Comparison of ENCODE assay signal across 19 cellular contexts in the genomic region with DNA sequence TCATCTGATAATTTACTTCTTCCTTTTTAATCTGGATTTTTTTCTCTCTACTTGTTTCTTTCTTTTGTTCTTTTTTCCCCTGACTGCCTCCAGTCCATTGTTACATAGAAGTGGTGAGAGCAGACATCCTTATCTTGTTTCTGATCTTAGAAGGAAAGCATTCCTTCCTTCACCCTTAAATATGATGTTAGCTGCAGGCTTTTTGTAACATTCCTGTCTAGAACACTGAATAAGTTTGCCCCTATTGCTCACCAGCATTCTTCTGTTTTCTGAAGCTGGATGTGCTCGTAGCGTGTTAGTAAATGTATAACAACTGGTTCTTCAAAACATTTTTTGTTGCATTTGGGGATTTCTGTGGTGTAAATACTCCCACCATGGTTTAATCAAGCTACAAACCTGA.
DNase-seq lines count a peak whose midpoint lies in the region; TF ChIP-seq lines count a peak whose summit lies in the region.
"Had no signal": no experiment of that assay in that cellular context is flagged by ENCODE, and none has a peak within 500 bp of the region (broad histone marks: within the 10 kb centered on the region; RNA-seq: fewer than 3 reads in every experiment).

No MANE protein-coding gene starts in this region.

- H3K4me3 Mint-ChIP-seq in type B pancreatic cell = no peak overlapping the region
- H3K4me3 Mint-ChIP-seq: activated naive CD8-positive, alpha-beta T cell; brain; endodermal cell; naive thymus-derived CD8-positive, alpha-beta T cell had no signal

- H3K4me1 ChIP-seq in osteoblast (ENCODE audit: insufficient read depth, low read length) = peaks cover 5% of the 10 kb centered on the region
- H3K4me1 ChIP-seq: colonic mucosa had no signal

- no peaks in the 10 kb centered on the region for H3K36me3 Mint-ChIP-seq in type B pancreatic cell
- H3K36me3 Mint-ChIP-seq: activated naive CD8-positive, alpha-beta T cell; brain; naive thymus-derived CD8-positive, alpha-beta T cell had no signal

- H3K27ac Mint-ChIP-seq in type B pancreatic cell = no peak overlapping the region
- H3K27ac Mint-ChIP-seq: activated naive CD8-positive, alpha-beta T cell; brain; endodermal cell; naive thymus-derived CD8-positive, alpha-beta T cell had no signal

- peak; percentile 64 for DNase-seq in EL
- DNase-seq in amniotic epithelial cell (ENCODE audit: low read depth) = peak; percentile 81
- peak; percentile 3 for DNase-seq in fibroblast of the conjunctiva (ENCODE audit: low read depth)
- no peak for DNase-seq in osteoblast (ENCODE audit: insufficient read length, low spot score, missing footprints)
- no peak for DNase-seq in type B pancreatic cell (ENCODE audit: extremely low spot score, unreplicated experiment)
- no peak for DNase-seq in glomerular visceral epithelial cell (ENCODE audit: extremely low spot score)
- DNase-seq in hippocampal formation (lab: John Stamatoyannopoulos, UW) = no peak
- DNase-seq in HPDE6-E6E7 (ENCODE audit: extremely low spot score) = no peak
- DNase-seq: colonic mucosa; endodermal cell; hypothalamus; naive thymus-derived CD8-positive, alpha-beta T cell; NCI-H1436 treated with DMSO at 0.1 percent for 48 hours; NCI-H526; right cardiac atrium; T-helper 9 cell had no signal

- peaks cover 5% of the 10 kb centered on the region for H3K4me1 Mint-ChIP-seq in type B pancreatic cell (ENCODE audit: unreplicated experiment)
- H3K4me1 Mint-ChIP-seq: naive thymus-derived CD8-positive, alpha-beta T cell had no signal

- no peaks in the 10 kb centered on the region for H3K79me2 ChIP-seq in osteoblast (ENCODE audit: insufficient read depth, low read length)

- H3K4me2 ChIP-seq in osteoblast (ENCODE audit: insufficient read depth, low read length) = no peak overlapping the region

- H3K27me3 Mint-ChIP-seq in type B pancreatic cell = peaks cover 3% of the 10 kb centered on the region

- H3K4me3 ChIP-seq in osteoblast (ENCODE audit: insufficient read depth, low read length) = no peak overlapping the region
- H3K4me3 ChIP-seq: colonic mucosa, K562 had no signal

- peak overlapping the region; percentile 16 for H3K27ac ChIP-seq in osteoblast (ENCODE audit: low read depth, low read length)
- H3K27ac ChIP-seq: colonic mucosa had no signal

- H4K20me1 ChIP-seq in osteoblast (ENCODE audit: insufficient read depth, low read length) = no peaks in the 10 kb centered on the region

- no peaks in the 10 kb centered on the region for H3K36me3 ChIP-seq in osteoblast (ENCODE audit: insufficient read depth, low read length)
- H3K36me3 ChIP-seq: colonic mucosa had no signal

- H3K9me3 ChIP-seq in osteoblast (ENCODE audit: low read depth, low read length) = no peaks in the 10 kb centered on the region
- H3K9me3 ChIP-seq: colonic mucosa had no signal

- H3K27me3 ChIP-seq in osteoblast (ENCODE audit: insufficient read depth, low read length) = no peaks in the 10 kb centered on the region
- H3K27me3 ChIP-seq: colonic mucosa had no signal

- no peaks in the 10 kb centered on the region for H3K9me3 Mint-ChIP-seq in type B pancreatic cell
- H3K9me3 Mint-ChIP-seq: brain; endodermal cell; naive thymus-derived CD8-positive, alpha-beta T cell had no signal

- no peak overlapping the region for H2AFZ ChIP-seq in osteoblast (ENCODE audit: low read length)

- TF ChIP-seq CTCF in osteoblast (IDR thresholded peaks at IDR 0.05; ENCODE audit: extremely low read depth, low read depth, low read length) (no peak), type B pancreatic cell (conservative IDR thresholded peaks at IDR 0.05) (no peak)

Comparison
In these comparisons a context has a peak if more than half of its experiments do, and no peak if none do; other contexts are left out.
1. DNase-seq: peak in EL (single experiment), amniotic epithelial cell (single experiment) and fibroblast of the conjunctiva (single experiment); none in osteoblast (single experiment), type B pancreatic cell (single experiment), glomerular visceral epithelial cell (single experiment), hippocampal formation (0 of 2) and HPDE6-E6E7 (single experiment).